Comparison of ENCODE assay signal across 8 cellular contexts in the genomic region with DNA sequence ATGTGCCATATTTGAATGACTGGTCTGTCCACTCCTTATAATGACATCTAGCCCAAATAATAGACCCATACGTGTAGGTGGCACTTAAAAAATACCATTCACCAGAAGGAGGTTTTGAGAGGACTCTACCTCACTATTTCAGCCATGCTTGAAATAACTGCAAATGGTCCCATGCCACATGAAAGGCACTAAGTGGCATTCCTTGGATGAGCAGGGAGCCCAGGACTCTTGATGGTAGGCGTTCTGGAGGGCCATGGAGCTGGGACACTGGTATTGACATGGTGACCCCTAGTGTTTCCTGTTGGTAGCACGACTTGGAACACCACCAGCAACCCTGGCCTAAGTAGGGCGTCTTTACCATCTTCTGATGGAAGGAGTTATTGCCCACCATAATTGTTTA.
A peak's percentile ranks its signal among the peaks of the same experiment; 100 is the strongest.
DNase-seq lines count a peak whose midpoint lies in the region; ATAC-seq, FAIRE-seq and TF ChIP-seq lines count a peak whose summit lies in the region.

No MANE protein-coding gene starts in this region.

- H3K9me3 Mint-ChIP-seq in Caco-2 (ENCODE audit: unreplicated experiment) (no peaks in the 10 kb centered on the region), chondrocyte (ENCODE audit: low read depth) (no peaks in the 10 kb centered on the region)
- no peaks in the 10 kb centered on the region for H3K9me3 Mint-ChIP-seq in T-helper 2 cell treated with Interferon-gamma antibody and Interleukin-4, amounts not matched to agents 5 μg/mL and 100 μg/mL, for 36 hours

- no peak overlapping the region for H3K9ac ChIP-seq in PC-3 (ENCODE audit: low read length)

- 40 to 43% methylated on average over 4 of the region's 4 CpGs for WGBS in tibial nerve, 2 donors

- H3K27me3 Mint-ChIP-seq in Caco-2 (ENCODE audit: insufficient read depth, unreplicated experiment) (no peaks in the 10 kb centered on the region), chondrocyte (ENCODE audit: low read depth) (no peaks in the 10 kb centered on the region)
- no peaks in the 10 kb centered on the region for H3K27me3 Mint-ChIP-seq in T-helper 2 cell treated with Interferon-gamma antibody and Interleukin-4, amounts not matched to agents 5 μg/mL and 100 μg/mL, for 36 hours (ENCODE audit: low read depth)

- no peak overlapping the region for H3K27ac Mint-ChIP-seq in Caco-2 (ENCODE audit: unreplicated experiment)
- no peak overlapping the region for H3K27ac Mint-ChIP-seq in chondrocyte (ENCODE audit: unreplicated experiment)
- no peak overlapping the region for H3K27ac Mint-ChIP-seq in T-helper 2 cell treated with Interferon-gamma antibody and Interleukin-4, amounts not matched to agents 5 μg/mL and 100 μg/mL, for 36 hours

- POLR2A ChIA-PET in Caco-2 (lab: Charles Lee): no interaction called here
- POLR2A ChIA-PET in PC-3 (lab: Charles Lee; ENCODE audit: unreplicated experiment): no interaction called here

- H3K36me3 Mint-ChIP-seq in Caco-2 (ENCODE audit: insufficient read depth, unreplicated experiment) (no peaks in the 10 kb centered on the region), chondrocyte (ENCODE audit: low read depth) (no peaks in the 10 kb centered on the region)
- H3K36me3 Mint-ChIP-seq in T-helper 2 cell treated with Interferon-gamma antibody and Interleukin-4, amounts not matched to agents 5 μg/mL and 100 μg/mL, for 36 hours (ENCODE audit: low read depth): no peaks in the 10 kb centered on the region

- no peak overlapping the region for H3K4me3 Mint-ChIP-seq in Caco-2 (ENCODE audit: unreplicated experiment)
- no peak overlapping the region for H3K4me3 Mint-ChIP-seq in chondrocyte (ENCODE audit: unreplicated experiment)
- no peak overlapping the region for H3K4me3 Mint-ChIP-seq in T-helper 2 cell treated with Interferon-gamma antibody and Interleukin-4, amounts not matched to agents 5 μg/mL and 100 μg/mL, for 36 hours

- no TSS peak for BruUV-seq in Caco-2 (replicated peaks; lab: Mats Ljungman, UMichigan)
- BruUV-seq in PC-3 (replicated peaks; lab: Mats Ljungman, UMichigan): no TSS peak

- no peak overlapping the region for H3K4me2 ChIP-seq in PC-3 (ENCODE audit: low read length)

- peak; percentile 66 to 73 for DNase-seq in Caco-2
- DNase-seq in GM19239 (ENCODE audit: insufficient read length, low spot score): peak; percentile 49
- DNase-seq in PC-3: peak; percentile 68
- no peak for DNase-seq in chondrocyte (ENCODE audit: low spot score)
- peak; percentile 84 for DNase-seq in left kidney (ENCODE audit: low read depth, low spot score)
- DNase-seq in tibial nerve (ENCODE audit: low spot score in 2 of 2): peak; percentile 69 to 93
- DNase-seq in T-helper 2 cell treated with Interferon-gamma antibody and Interleukin-4, amounts not matched to agents 5 μg/mL and 100 μg/mL, for 36 hours (ENCODE audit: low spot score): no peak

- ATAC-seq in HG03520 (IDR thresholded peaks at IDR 0.05; ENCODE audit: unreplicated experiment) (peak; percentile 80), PC-3 (peak; percentile 70)

- H2AFZ ChIP-seq in PC-3 (ENCODE audit: low read length): no peak overlapping the region

- no peaks in the 10 kb centered on the region for H3F3A ChIP-seq in PC-3 (ENCODE audit: low read length, unreplicated experiment)

- H3K9me2 ChIP-seq in PC-3 (replicated peaks; ENCODE audit: low read length): no peaks in the 10 kb centered on the region

- H3K36me3 ChIP-seq in Caco-2 (ENCODE audit: control insufficient read depth, insufficient read depth, low read length) (no peaks in the 10 kb centered on the region), PC-3 (ENCODE audit: low read depth, low read length) (no peaks in the 10 kb centered on the region), tibial nerve (no peaks in the 10 kb centered on the region)

- peak; percentile 71 to 74 for TF ChIP-seq CTCF in Caco-2 (IDR thresholded peaks at IDR 0.05; ENCODE audit: insufficient read depth in 1 of 2, low read depth in 1 of 2, low read length in 1 of 2, severe bottlenecking in 1 of 2, unreplicated experiment in 1 of 2)
- TF ChIP-seq CTCF in PC-3 (conservative IDR thresholded peaks at IDR 0.05; ENCODE audit: low read depth, low read length): peak; percentile 69
- TF ChIP-seq CTCF in chondrocyte (IDR thresholded peaks at IDR 0.05): peak; percentile 75
- peak; percentile 44 to 77 (median 53) for TF ChIP-seq CTCF in tibial nerve (IDR thresholded peaks at IDR 0.05)

- no peak for TF ChIP-seq POLR2A in tibial nerve (IDR thresholded peaks at IDR 0.05)

- H3K27ac ChIP-seq in PC-3 (ENCODE audit: low read length): no peak overlapping the region
- H3K27ac ChIP-seq in tibial nerve: no peak overlapping the region

- H3K4me1 ChIP-seq in Caco-2 (no peaks in the 10 kb centered on the region), PC-3 (ENCODE audit: insufficient read depth, low read length) (no peaks in the 10 kb centered on the region), tibial nerve (no peaks in the 10 kb centered on the region)

- intact Hi-C loops in Caco-2 (cut with micrococcal nuclease; ENCODE audit: unreplicated experiment) (loop anchor here (1.0 to 5.0 kb wide), 3 partner anchors 149 to 694 kb away; a partner anchor contains a TSS), PC-3 (cut with micrococcal nuclease) (loop anchor here (1.0 to 5.0 kb wide), 3 partner anchors 149 to 694 kb away; a partner anchor contains a TSS)

- H3K9me3 ChIP-seq in Caco-2 (no peaks in the 10 kb centered on the region), PC-3 (ENCODE audit: low read length) (no peaks in the 10 kb centered on the region), tibial nerve (no peaks in the 10 kb centered on the region)

- no peak for TF ChIP-seq EP300 in tibial nerve (IDR thresholded peaks at IDR 0.05)

- no peaks in the 10 kb centered on the region for H4K20me1 ChIP-seq in PC-3 (ENCODE audit: low read length)

- CTCF ChIA-PET in Caco-2 (lab: Charles Lee) (interaction anchor here (0.8 to 1.2 kb wide), 3 partner anchors 20 to 364 kb away, joined by 3 to 4 read pairs (median 4); no protein-coding TSS in a partner anchor), PC-3 (lab: Charles Lee) (interaction anchor here (0.6 to 1.3 kb wide), 3 partner anchors 101 to 364 kb away, joined by 4 to 8 read pairs (median 5); no protein-coding TSS in a partner anchor)

- H3K27me3 ChIP-seq in Caco-2 (replicated peaks; ENCODE audit: control insufficient read depth, insufficient read depth, low read length) (no peaks in the 10 kb centered on the region), PC-3 (ENCODE audit: low read length) (no peaks in the 10 kb centered on the region), tibial nerve (no peaks in the 10 kb centered on the region)

- H3K4me1 Mint-ChIP-seq in Caco-2 (ENCODE audit: low read depth, unreplicated experiment) (no peaks in the 10 kb centered on the region), chondrocyte (ENCODE audit: low read depth) (peaks cover 18% of the 10 kb centered on the region)
- H3K4me1 Mint-ChIP-seq in T-helper 2 cell treated with Interferon-gamma antibody and Interleukin-4, amounts not matched to agents 5 μg/mL and 100 μg/mL, for 36 hours (ENCODE audit: low read depth): no peaks in the 10 kb centered on the region

- FAIRE-seq in GM19239 (lab: Jason Lieb, UNC): no peak

- H3K79me2 ChIP-seq in PC-3 (ENCODE audit: low read length): no peaks in the 10 kb centered on the region

- H3K4me3 ChIP-seq in Caco-2 (ENCODE audit: low read depth, low read length) (no peak overlapping the region), PC-3 (ENCODE audit: low read length) (no peak overlapping the region), tibial nerve (no peak overlapping the region)

Comparison
In these comparisons a context has a peak if more than half of its experiments do, and no peak if none do; other contexts are left out.
1. DNase-seq: peak in Caco-2 (2 of 2), GM19239 (single experiment), PC-3 (single experiment), left kidney (single experiment) and tibial nerve (2 of 2); none in chondrocyte (single experiment) and T-helper 2 cell treated with Interferon-gamma antibody and Interleukin-4, amounts not matched to agents 5 μg/mL and 100 μg/mL, for 36 hours (single experiment).
2. Peak in every context shown above with its lines, with median percentiles within 50 percentile points of each other: CTCF ChIP-seq.